Comparison of ENCODE assay signal across 11 cellular contexts in the genomic region with DNA sequence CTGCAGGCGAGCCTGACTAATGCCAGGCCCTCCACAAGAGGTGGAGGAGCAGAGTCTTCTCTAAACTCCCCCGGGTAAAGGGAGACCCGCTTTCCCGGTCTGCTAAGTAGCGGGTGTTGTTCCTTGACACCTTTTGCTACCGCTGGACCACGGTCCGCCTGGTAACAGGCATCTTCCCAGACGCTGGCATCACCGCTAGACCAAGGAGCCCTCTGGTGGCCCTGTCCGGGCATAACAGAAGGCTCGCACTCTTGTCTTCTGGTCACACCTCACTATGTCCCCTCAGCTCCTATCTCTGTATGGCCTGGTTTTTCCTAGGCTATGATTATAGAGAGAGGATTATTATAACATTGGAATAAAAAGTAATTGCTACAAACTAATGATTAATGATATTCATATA. TPM values are rescaled to one million over a fixed set of nuclear protein-coding genes. Genes with fewer than 3 reads are reported as not detected.
DNase-seq lines count a peak whose midpoint lies in the region; TF ChIP-seq lines count a peak whose summit lies in the region.
"Not testable (repeated sequence)": the region's sequence is repeated elsewhere in the genome, so short reads cannot be mapped to it uniquely, and the experiment has no call there.
"Had no signal": no experiment of that assay in that cellular context is flagged by ENCODE, and none has a peak within 500 bp of the region (broad histone marks: within the 10 kb centered on the region; RNA-seq: fewer than 3 reads in every experiment).

No MANE protein-coding gene starts in this region.

- H3K27ac Mint-ChIP-seq in activated CD4-positive, alpha-beta T cell treated with anti-CD3 and anti-CD28 coated beads, Interleukin-2, amount 10 ng/mL, durations not matched to agents 24 days and 14 days; activated naive CD8-positive, alpha-beta T cell treated with anti-CD3 and anti-CD28 coated beads for 36 hours; immature natural killer cell; type B pancreatic cell: not testable (repeated sequence)

- H3K4me3 ChIP-seq in epithelial cell of esophagus (ENCODE audit: low read length), result not testable (repeated sequence)

- DNase-seq in DMS53 (lab: John Stamatoyannopoulos, UW) (peak; percentile 39), NCI-H82 (lab: John Stamatoyannopoulos, UW) (peak; percentile 10), immature natural killer cell (peak; percentile 13 to 37 (median 30)), posterior cingulate gyrus (peak in 6 of 10 donors; percentile 25 to 93 (median 46))
- peak; percentile 71 for DNase-seq in activated CD4-positive, alpha-beta T cell treated with anti-CD3 and anti-CD28 coated beads, Interleukin-2, amount 10 ng/mL, durations not matched to agents 24 days and 14 days
- peak; percentile 17 for DNase-seq in activated naive CD8-positive, alpha-beta T cell treated with anti-CD3 and anti-CD28 coated beads for 36 hours
- not testable (repeated sequence) for DNase-seq in epithelial cell of esophagus (ENCODE audit: low read depth); type B pancreatic cell (ENCODE audit: extremely low spot score, unreplicated experiment)

- H3K4me3 Mint-ChIP-seq in activated CD4-positive, alpha-beta T cell treated with anti-CD3 and anti-CD28 coated beads, Interleukin-2, amount 10 ng/mL, durations not matched to agents 24 days and 14 days; activated naive CD8-positive, alpha-beta T cell treated with anti-CD3 and anti-CD28 coated beads for 36 hours; immature natural killer cell; type B pancreatic cell: not testable (repeated sequence)

- not testable (repeated sequence) for H3K4me1 Mint-ChIP-seq in activated CD4-positive, alpha-beta T cell treated with anti-CD3 and anti-CD28 coated beads, Interleukin-2, amount 10 ng/mL, durations not matched to agents 24 days and 14 days; activated naive CD8-positive, alpha-beta T cell treated with anti-CD3 and anti-CD28 coated beads for 36 hours; immature natural killer cell; type B pancreatic cell (ENCODE audit: unreplicated experiment)

- H3K36me3 Mint-ChIP-seq in activated CD4-positive, alpha-beta T cell treated with anti-CD3 and anti-CD28 coated beads, Interleukin-2, amount 10 ng/mL, durations not matched to agents 24 days and 14 days (ENCODE audit: low read depth); activated naive CD8-positive, alpha-beta T cell treated with anti-CD3 and anti-CD28 coated beads for 36 hours; immature natural killer cell; type B pancreatic cell: not testable (repeated sequence)

- H3K27me3 Mint-ChIP-seq in activated CD4-positive, alpha-beta T cell treated with anti-CD3 and anti-CD28 coated beads, Interleukin-2, amount 10 ng/mL, durations not matched to agents 24 days and 14 days; activated naive CD8-positive, alpha-beta T cell treated with anti-CD3 and anti-CD28 coated beads for 36 hours; immature natural killer cell (ENCODE audit: low read depth in 3 of 3): not testable (repeated sequence)
- peaks cover 33% of the 10 kb centered on the region for H3K27me3 Mint-ChIP-seq in type B pancreatic cell

- TF ChIP-seq CTCF in epithelial cell of esophagus (IDR thresholded peaks at IDR 0.05; ENCODE audit: insufficient read depth, low read depth, low read length, missing control alignments) (peak; percentile 45), type B pancreatic cell (conservative IDR thresholded peaks at IDR 0.05) (peak; percentile 64)

- intact Hi-C loops in activated CD4-positive, alpha-beta T cell treated with anti-CD3 and anti-CD28 coated beads, Interleukin-2, amount 10 ng/mL, durations not matched to agents 24 days and 14 days (cut with micrococcal nuclease); posterior cingulate gyrus (cut with DNase I): not testable (repeated sequence)

- H3K9me3 Mint-ChIP-seq in activated CD4-positive, alpha-beta T cell treated with anti-CD3 and anti-CD28 coated beads, Interleukin-2, amount 10 ng/mL, durations not matched to agents 24 days and 14 days; activated naive CD8-positive, alpha-beta T cell treated with anti-CD3 and anti-CD28 coated beads for 36 hours; immature natural killer cell; type B pancreatic cell: not testable (repeated sequence)

RNA-seq across cellular contexts. Expression of gene PNPLA5, which starts 12.6 kb away (rescaled TPM):
- not detected in 2 replicates for total RNA-seq in activated CD4-positive, alpha-beta T cell treated with anti-CD3 and anti-CD28 coated beads, Interleukin-2, amount 10 ng/mL, durations not matched to agents 24 days and 14 days
- not detected for total RNA-seq in activated naive CD8-positive, alpha-beta T cell treated with anti-CD3 and anti-CD28 coated beads for 36 hours
- polyA plus RNA-seq in immature natural killer cell, result not detected
- not detected in 2 replicates for total RNA-seq in type B pancreatic cell (ENCODE audit: low replicate concordance)
- total RNA-seq: CD8-positive, alpha-beta memory T cell; esophagus mucosa; T-cell had no signal
- polyA plus RNA-seq: CD8-positive, alpha-beta memory T cell had no signal

RNA-seq across cellular contexts. Expression of gene PNPLA3, which starts 19.2 kb away (rescaled TPM):
- 1.0 and 1.4 TPM in 2 replicates for total RNA-seq in activated CD4-positive, alpha-beta T cell treated with anti-CD3 and anti-CD28 coated beads, Interleukin-2, amount 10 ng/mL, durations not matched to agents 24 days and 14 days
- total RNA-seq in activated naive CD8-positive, alpha-beta T cell treated with anti-CD3 and anti-CD28 coated beads for 36 hours, result under 1 TPM; 0.39 to 0.52 TPM
- not detected for polyA plus RNA-seq in immature natural killer cell
- total RNA-seq in type B pancreatic cell (ENCODE audit: low replicate concordance), result 3.8 and 5.9 TPM in 2 replicates
- polyA plus RNA-seq: CD8-positive, alpha-beta memory T cell had no signal

RNA-seq across cellular contexts. Expression of gene SULT4A1, which starts 42.1 kb away (rescaled TPM):
- not detected in 2 replicates for total RNA-seq in activated CD4-positive, alpha-beta T cell treated with anti-CD3 and anti-CD28 coated beads, Interleukin-2, amount 10 ng/mL, durations not matched to agents 24 days and 14 days
- under 1 TPM in 1 of 2 experiments, not detected in 1; 0.29 TPM for total RNA-seq in activated naive CD8-positive, alpha-beta T cell treated with anti-CD3 and anti-CD28 coated beads for 36 hours
- polyA plus RNA-seq in immature natural killer cell, result not detected
- total RNA-seq in type B pancreatic cell (ENCODE audit: low replicate concordance), result 7.5 and 10.8 TPM in 2 replicates
- total RNA-seq: CD8-positive, alpha-beta memory T cell; esophagus mucosa; T-cell had no signal
- polyA plus RNA-seq: CD8-positive, alpha-beta memory T cell had no signal

RNA-seq across cellular contexts. Expression of gene SAMM50, which starts 50.8 kb away (rescaled TPM):
- 60.5 and 62.8 TPM in 2 replicates for total RNA-seq in activated CD4-positive, alpha-beta T cell treated with anti-CD3 and anti-CD28 coated beads, Interleukin-2, amount 10 ng/mL, durations not matched to agents 24 days and 14 days
- 10 to 100 TPM; 59.0 to 62.3 TPM for total RNA-seq in activated naive CD8-positive, alpha-beta T cell treated with anti-CD3 and anti-CD28 coated beads for 36 hours
- polyA plus RNA-seq in immature natural killer cell, result 10 to 100 TPM; 80.6 to 88.8 (median 82.8) TPM
- 50.0 and 57.5 TPM in 2 replicates for total RNA-seq in type B pancreatic cell (ENCODE audit: low replicate concordance)
